Comparison of ENCODE assay signal across 22 cellular contexts in the genomic region with DNA sequence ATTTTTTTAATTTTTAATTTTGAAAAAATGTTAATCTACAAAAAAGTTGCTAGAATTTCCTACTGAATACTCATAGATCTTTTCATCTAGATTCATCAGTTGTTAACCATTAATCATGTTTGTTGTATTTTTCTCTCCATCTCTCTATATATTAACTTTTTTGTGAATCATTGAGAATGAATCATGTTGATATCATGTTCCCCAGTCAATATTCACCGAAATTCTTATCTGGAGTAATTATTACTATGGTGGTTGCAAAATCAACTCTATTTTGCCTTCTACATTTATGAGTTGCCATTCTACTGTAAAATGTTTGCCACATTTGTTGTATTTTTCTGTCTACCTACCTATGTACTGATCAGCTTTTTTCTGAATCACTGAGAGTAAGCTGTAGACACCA.
DNase-seq lines count a peak whose midpoint lies in the region; FAIRE-seq and TF ChIP-seq lines count a peak whose summit lies in the region.
"Had no signal": no experiment of that assay in that cellular context is flagged by ENCODE, and none has a peak within 500 bp of the region (broad histone marks: within the 10 kb centered on the region; RNA-seq: fewer than 3 reads in every experiment).

No MANE protein-coding gene starts in this region.

- no peak for FAIRE-seq in astrocyte (lab: Jason Lieb, UNC)
- peak; percentile 77 for FAIRE-seq in small intestine (lab: Jason Lieb, UNC)
- FAIRE-seq: colon had no signal

- in situ Hi-C loops in transverse colon (cut with MboI; ENCODE audit: low pct_ligation_motif_present in 1 of 4, low pct_unique_long_range_greater_than_20kb in 1 of 4, low sequenced_read_pairs in 3 of 4): no loop called here

- H3K27me3 ChIP-seq in astrocyte (ENCODE audit: insufficient read depth, low read length): no peaks in the 10 kb centered on the region
- H3K27me3 ChIP-seq in small intestine (ENCODE audit: control insufficient read depth in 2 of 2, insufficient read depth in 2 of 2, low read length in 2 of 2): peaks cover 0 to 3% of the 10 kb centered on the region in 2 donors
- H3K27me3 ChIP-seq in left ventricle myocardium inferior (ENCODE audit: low read depth): no peaks in the 10 kb centered on the region
- no peaks in the 10 kb centered on the region for H3K27me3 ChIP-seq in transverse colon
- H3K27me3 ChIP-seq: MG63, stomach had no signal

- H3K27ac ChIP-seq in astrocyte (ENCODE audit: low read depth, low read length) (peak overlapping the region; percentile 92), small intestine (ENCODE audit: low read depth in 1 of 2, low read length in 1 of 2) (no peak overlapping the region), left ventricle myocardium inferior (replicated peaks) (no peak overlapping the region), transverse colon (no peak overlapping the region)
- H3K27ac ChIP-seq: 22Rv1, prostate gland had no signal

- peaks cover 4% of the 10 kb centered on the region for H3K9me3 Mint-ChIP-seq in astrocyte (ENCODE audit: unreplicated experiment)
- H3K9me3 Mint-ChIP-seq: activated naive CD4-positive, alpha-beta T cell treated with anti-CD3 and anti-CD28 coated beads, Interleukin-2, amount 50 U/mL, for 24 hours had no signal

- H3K36me3 ChIP-seq in astrocyte (ENCODE audit: insufficient read depth, low read length) (no peaks in the 10 kb centered on the region), small intestine (ENCODE audit: control insufficient read depth in 2 of 2, insufficient read depth in 2 of 2, low read length in 2 of 2) (no peaks in the 10 kb centered on the region), left ventricle myocardium inferior (no peaks in the 10 kb centered on the region), transverse colon (no peaks in the 10 kb centered on the region)
- H3K36me3 ChIP-seq: MG63, prostate gland, spleen, stomach had no signal

- H4K20me1 ChIP-seq in astrocyte (ENCODE audit: insufficient read depth, low read length): no peaks in the 10 kb centered on the region

- peaks cover 16% of the 10 kb centered on the region for H3K4me1 ChIP-seq in astrocyte (ENCODE audit: insufficient read depth, low read length)
- H3K4me1 ChIP-seq in small intestine (ENCODE audit: control insufficient read depth in 2 of 2, insufficient read depth in 1 of 2, low read depth in 1 of 2, low read length in 1 of 2): no peaks in the 10 kb centered on the region
- no peaks in the 10 kb centered on the region for H3K4me1 ChIP-seq in left ventricle myocardium inferior
- H3K4me1 ChIP-seq in transverse colon: peaks cover 0 to 9% (median 0%) of the 10 kb centered on the region in 4 donors
- H3K4me1 ChIP-seq: prostate gland, spleen had no signal

- H3K9ac ChIP-seq in astrocyte (ENCODE audit: low read length): no peak overlapping the region

- no peaks in the 10 kb centered on the region for H3K27me3 Mint-ChIP-seq in astrocyte (ENCODE audit: low read depth, unreplicated experiment)
- H3K27me3 Mint-ChIP-seq: activated naive CD4-positive, alpha-beta T cell treated with anti-CD3 and anti-CD28 coated beads, Interleukin-2, amount 50 U/mL, for 24 hours had no signal

- peaks cover 3% of the 10 kb centered on the region for H3K36me3 Mint-ChIP-seq in astrocyte (ENCODE audit: low read depth, unreplicated experiment)

- TF ChIP-seq POLR2A in transverse colon (IDR thresholded peaks at IDR 0.05): no peak

- DNase-seq in DMS53 (lab: John Stamatoyannopoulos, UW): peak; percentile 2
- DNase-seq in DMS53 treated with DMSO at 0.1 percent for 48 hours (lab: John Stamatoyannopoulos, UW; ENCODE audit: unreplicated experiment): no peak
- DNase-seq in astrocyte (ENCODE audit: low read depth): peak; percentile 32
- peak; percentile 45 for DNase-seq in glomerular visceral epithelial cell (ENCODE audit: extremely low spot score)
- DNase-seq in small intestine: no peak
- no peak for DNase-seq in stimulated activated naive CD4-positive, alpha-beta T cell (lab: John Stamatoyannopoulos, UW)
- DNase-seq in left ventricle myocardium inferior: no peak
- no peak for DNase-seq in transverse colon
- DNase-seq: activated CD4-positive, alpha-beta T cell treated with anti-CD3 and anti-CD28 coated beads for 4 hours; MG63; NCI-H1417 treated with DMSO at 0.1 percent for 48 hours; NCI-H526; SHP77; spleen; stimulated activated CD4-positive, alpha-beta T cell treated with anti-CD3 and anti-CD28 coated beads, Interleukin-4, amount 100 ng/mL, for 24 hours; stomach; trophoblast cell had no signal

- no peak overlapping the region for H3K4me2 ChIP-seq in astrocyte (ENCODE audit: low read length)

- H3K4me1 Mint-ChIP-seq in astrocyte (ENCODE audit: low read depth, unreplicated experiment): peaks cover 9% of the 10 kb centered on the region
- H3K4me1 Mint-ChIP-seq: activated naive CD4-positive, alpha-beta T cell treated with anti-CD3 and anti-CD28 coated beads, Interleukin-2, amount 50 U/mL, for 24 hours had no signal

- no peak overlapping the region for H3K4me3 ChIP-seq in astrocyte (ENCODE audit: insufficient read depth, low read depth, low read length)
- no peak overlapping the region for H3K4me3 ChIP-seq in small intestine (ENCODE audit: low read depth in 1 of 2, low read length in 2 of 2)
- no peak overlapping the region for H3K4me3 ChIP-seq in left ventricle myocardium inferior
- no peak overlapping the region for H3K4me3 ChIP-seq in transverse colon
- H3K4me3 ChIP-seq: MG63, prostate gland, spleen, stomach had no signal

- TF ChIP-seq EP300 in transverse colon (IDR thresholded peaks at IDR 0.05; ENCODE audit: low read depth): no peak

- H3K79me2 ChIP-seq in astrocyte (ENCODE audit: insufficient read depth, low read length): no peaks in the 10 kb centered on the region

- H3K27ac Mint-ChIP-seq in astrocyte (ENCODE audit: unreplicated experiment): no peak overlapping the region
- H3K27ac Mint-ChIP-seq: activated naive CD4-positive, alpha-beta T cell treated with anti-CD3 and anti-CD28 coated beads, Interleukin-2, amount 50 U/mL, for 24 hours; T-helper 1 cell treated with Interleukin-12 subunit alpha and Interleukin-12 subunit beta and Interleukin-4 antibody, amounts not matched to agents 30 μg/mL and 1 μg/mL, for 36 hours had no signal

- no peak overlapping the region for H2AFZ ChIP-seq in astrocyte (ENCODE audit: low read depth, low read length)

- WGBS in small intestine, 3 donors: 18 to 74% (median 23%) methylated on average over 1 of the region's 1 CpG
- WGBS in transverse colon (ENCODE audit: low coverage in 1 of 2), 2 donors: 64 to 79% methylated on average over 1 of the region's 1 CpG

- H3K4me3 Mint-ChIP-seq in astrocyte (ENCODE audit: unreplicated experiment): no peak overlapping the region
- H3K4me3 Mint-ChIP-seq: activated naive CD4-positive, alpha-beta T cell treated with anti-CD3 and anti-CD28 coated beads, Interleukin-2, amount 50 U/mL, for 24 hours; T-helper 1 cell treated with Interleukin-12 subunit alpha and Interleukin-12 subunit beta and Interleukin-4 antibody, amounts not matched to agents 30 μg/mL and 1 μg/mL, for 36 hours had no signal

- TF ChIP-seq CTCF in astrocyte (IDR thresholded peaks at IDR 0.05; ENCODE audit: insufficient read depth, low read depth, low read length) (no peak), left ventricle myocardium inferior (IDR thresholded peaks at IDR 0.05; ENCODE audit: borderline replicate concordance) (no peak), transverse colon (IDR thresholded peaks at IDR 0.05) (no peak)

- intact Hi-C loops in left ventricle myocardium inferior (cut with micrococcal nuclease): no loop called here
- intact Hi-C loops in transverse colon (cut with DNase I; ENCODE audit: low total_unique reads): no loop called here

- H3K9me3 ChIP-seq in astrocyte (ENCODE audit: insufficient read depth, low read depth, low read length) (no peaks in the 10 kb centered on the region), small intestine (ENCODE audit: control insufficient read depth, low read depth) (no peaks in the 10 kb centered on the region), left ventricle myocardium inferior (replicated peaks) (peaks cover 16% of the 10 kb centered on the region), transverse colon (no peaks in the 10 kb centered on the region)
- H3K9me3 ChIP-seq: prostate gland had no signal

Comparison
In these comparisons a context has a peak if more than half of its experiments do, and no peak if none do; other contexts are left out.
1. DNase-seq: peak in DMS53 (single experiment), astrocyte (single experiment) and glomerular visceral epithelial cell (single experiment); none in DMS53 treated with DMSO at 0.1 percent for 48 hours (single experiment), small intestine (single experiment), stimulated activated naive CD4-positive, alpha-beta T cell (0 of 6), left ventricle myocardium inferior (single experiment) and transverse colon (single experiment).